Comparison of ENCODE assay signal across 1 cellular context in genomic region chr6:16754864-16755263, GRCh38.
TF ChIP-seq lines count a peak whose summit lies in the region.

No MANE protein-coding gene starts in this region.

TF ChIP-seq in HepG2, 621 proteins besides CTCF, POLR2A, EP300 and RAD21 (continued from another document and continues in another):
- TF ChIP-seq ZBTB20 (CRISPR knock-in tag; IDR thresholded peaks at IDR 0.05; ENCODE audit: borderline replicate concordance, low read depth), result peak; percentile 97
- peak; percentile 34; the same call in 1 of the 2 replicates for TF ChIP-seq GFI1 (CRISPR knock-in tag; IDR thresholded peaks at IDR 0.05; ENCODE audit: borderline replicate concordance)
- peak; percentile 52; the same call in 1 of the 2 replicates for TF ChIP-seq CREM (IDR thresholded peaks at IDR 0.05)
- no peak for TF ChIP-seq CREM (CRISPR knock-in tag; IDR thresholded peaks at IDR 0.05)
- peak; percentile 59; the same call in 1 of the 2 replicates for TF ChIP-seq MBD4 (IDR thresholded peaks at IDR 0.05; ENCODE audit: borderline replicate concordance, low read length)
- peak; percentile 54; the same call in 1 of the 2 replicates for TF ChIP-seq HMGXB3 (CRISPR knock-in tag; IDR thresholded peaks at IDR 0.05; ENCODE audit: borderline replicate concordance)
- TF ChIP-seq NKX3-1 (CRISPR knock-in tag; IDR thresholded peaks at IDR 0.05), result no peak
- TF ChIP-seq CCDC6 (CRISPR knock-in tag; IDR thresholded peaks at IDR 0.05), result 0 out of 2 replicates have a peak, but pooled peaks have one; percentile 57
- peak; percentile 90 for TF ChIP-seq ZNF609 (CRISPR knock-in tag; IDR thresholded peaks at IDR 0.05; ENCODE audit: borderline replicate concordance)
- peak; percentile 47; the same call in 1 of the 2 replicates for TF ChIP-seq ARID4A (CRISPR knock-in tag; IDR thresholded peaks at IDR 0.05; ENCODE audit: borderline replicate concordance)
- no peak for TF ChIP-seq ZNF891 (CRISPR knock-in tag; IDR thresholded peaks at IDR 0.05)
- TF ChIP-seq ARNT2 (CRISPR knock-in tag; IDR thresholded peaks at IDR 0.05; ENCODE audit: low read depth), result 0 out of 2 replicates have a peak, but pooled peaks have one; percentile 25
- peak in 1 of 2 experiments; percentile 99; a peak in 2 of 4 replicates for TF ChIP-seq ATF4 (CRISPR knock-in tag; IDR thresholded peaks at IDR 0.05)
- TF ChIP-seq SRSF1 (optimal IDR thresholded peaks at IDR 0.05; ENCODE audit: low read depth, low read length), result no peak
- peak; percentile 93 for TF ChIP-seq CEBPG (CRISPR knock-in tag; IDR thresholded peaks at IDR 0.05)
- TF ChIP-seq FOXO1 (CRISPR knock-in tag; IDR thresholded peaks at IDR 0.05), result peak; percentile 78
- TF ChIP-seq NCOA2 (CRISPR knock-in tag; IDR thresholded peaks at IDR 0.05), result peak; percentile 82
- TF ChIP-seq JDP2 (CRISPR knock-in tag; IDR thresholded peaks at IDR 0.05; ENCODE audit: borderline replicate concordance), result no peak
- no peak for TF ChIP-seq SMAD9 (CRISPR knock-in tag; IDR thresholded peaks at IDR 0.05)
- TF ChIP-seq ZBTB43 (CRISPR knock-in tag; conservative IDR thresholded peaks at IDR 0.05), result peak; percentile 78
- no peak for TF ChIP-seq ZUFSP (CRISPR knock-in tag; IDR thresholded peaks at IDR 0.05; ENCODE audit: borderline replicate concordance)
- peak; percentile 24; the same call in 1 of the 2 replicates for TF ChIP-seq KLF9 (CRISPR knock-in tag; IDR thresholded peaks at IDR 0.05; ENCODE audit: low read depth)
- peak; percentile 93 for TF ChIP-seq FOXP4 (CRISPR knock-in tag; IDR thresholded peaks at IDR 0.05)
- TF ChIP-seq ZNF484 (CRISPR knock-in tag; IDR thresholded peaks at IDR 0.05; ENCODE audit: borderline replicate concordance, low read depth), result no peak
- TF ChIP-seq ZBTB49 (CRISPR knock-in tag; IDR thresholded peaks at IDR 0.05; ENCODE audit: borderline replicate concordance), result no peak
- peak; percentile 70; the same call in 1 of the 2 replicates for TF ChIP-seq ZMYM4 (CRISPR knock-in tag; IDR thresholded peaks at IDR 0.05)
